In the genomic region with DNA sequence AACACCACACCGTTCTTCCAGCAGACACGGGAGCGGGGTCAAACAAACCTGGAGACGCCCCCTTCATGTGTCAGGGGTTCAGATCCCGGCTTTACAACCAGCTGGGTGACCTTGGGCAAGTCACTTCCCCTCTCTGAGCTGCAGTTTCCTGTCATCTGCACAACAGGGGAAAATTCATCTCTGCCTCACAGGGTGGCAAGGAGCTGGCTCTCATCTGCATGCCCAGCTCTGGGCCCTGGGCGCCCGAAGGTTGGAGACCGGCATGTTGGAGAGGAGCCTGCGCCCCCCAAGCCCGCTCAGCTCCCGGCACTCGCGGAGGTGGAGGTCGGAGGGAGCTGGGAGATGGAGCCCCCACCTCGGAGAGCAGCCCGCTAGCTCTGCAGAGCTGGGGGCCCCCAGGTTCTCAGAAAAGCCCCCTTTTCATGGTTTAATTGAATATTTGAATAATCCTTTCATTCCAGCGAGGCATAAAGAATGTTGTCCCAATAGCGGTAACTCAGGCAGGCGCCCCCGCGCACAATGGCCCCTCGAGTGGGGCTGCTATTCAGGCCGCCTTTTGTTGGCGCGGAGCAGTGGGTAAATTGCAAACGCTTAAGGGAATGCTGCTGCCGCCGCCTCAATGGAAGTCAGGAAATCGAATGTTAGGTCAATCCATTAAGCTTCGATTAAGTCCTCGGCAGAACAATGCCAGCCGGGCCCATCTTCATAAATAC, we compare ENCODE assay signal across 29 cellular contexts. TPM values are rescaled to one million over a fixed set of nuclear protein-coding genes. Genes with fewer than 3 reads are reported as not detected.
"Had no signal": no experiment of that assay in that cellular context is flagged by ENCODE, and none has a peak within 500 bp of the region (broad histone marks: within the 10 kb centered on the region; RNA-seq: fewer than 3 reads in every experiment).

No MANE protein-coding gene starts in this region.

- H3K27ac ChIP-seq: breast epithelium, esophagus squamous epithelium, gastroesophageal sphincter, testis, uterus had no signal

- H3K27ac Mint-ChIP-seq: activated naive CD8-positive, alpha-beta T cell treated with anti-CD3 and anti-CD28 coated beads for 36 hours; activated T-cell treated with anti-CD3 and anti-CD28 coated beads, Interleukin-2, amount 50 U/mL, for 24 hours; activated T-helper 17 cell treated with anti-CD3 and anti-CD28 coated beads, Interleukin-2, amount 50 U/mL, for 72 hours; effector memory CD8-positive, alpha-beta T cell; nephron; stimulated activated naive B cell treated with anti-CD40 and anti-IgM and Interleukin-4, amounts not matched to agents 10 μg/mL and 1 μg/mL and 100 μg/mL, for 72 hours; T-helper 2 cell treated with Interferon-gamma antibody and Interleukin-4, amounts not matched to agents 5 μg/mL and 100 μg/mL, for 36 hours had no signal

- H3K4me1 ChIP-seq: breast epithelium, gastroesophageal sphincter, testis, uterus had no signal

- H3K27me3 Mint-ChIP-seq: activated naive CD8-positive, alpha-beta T cell treated with anti-CD3 and anti-CD28 coated beads for 36 hours; activated T-cell treated with anti-CD3 and anti-CD28 coated beads, Interleukin-2, amount 50 U/mL, for 24 hours had no signal

- DNase-seq: activated naive CD8-positive, alpha-beta T cell treated with anti-CD3 and anti-CD28 coated beads for 36 hours; activated T-cell treated with anti-CD3 and anti-CD28 coated beads, Interleukin-2, amount 50 U/mL, for 24 hours; effector memory CD8-positive, alpha-beta T cell; esophagus squamous epithelium; head of caudate nucleus; islet precursor cell; left cardiac atrium; occipital lobe; stimulated activated CD4-positive, alpha-beta T cell treated with anti-CD3 and anti-CD28 coated beads, Interleukin-2, amount 100 ng/mL, for 48 hours; stimulated activated CD8-positive, alpha-beta memory T cell treated with anti-CD3 and anti-CD28 coated beads, Interleukin-4, amount 100 ng/mL, for 48 hours; stimulated activated naive B cell treated with anti-CD40 and anti-IgM and Interleukin-4, amounts not matched to agents 10 μg/mL and 1 μg/mL and 100 μg/mL, for 72 hours; testis; trophoblast cell; uterus had no signal

- FAIRE-seq: astrocyte, colon, TTC549 had no signal

- H3K27me3 ChIP-seq: testis had no signal

- H3K4me3 Mint-ChIP-seq: activated naive CD8-positive, alpha-beta T cell treated with anti-CD3 and anti-CD28 coated beads for 36 hours; activated T-cell treated with anti-CD3 and anti-CD28 coated beads, Interleukin-2, amount 50 U/mL, for 24 hours; activated T-helper 17 cell treated with anti-CD3 and anti-CD28 coated beads, Interleukin-2, amount 50 U/mL, for 72 hours; central memory CD8-positive, alpha-beta T cell; effector memory CD8-positive, alpha-beta T cell; nephron; stimulated activated naive B cell treated with anti-CD40 and anti-IgM and Interleukin-4, amounts not matched to agents 10 μg/mL and 1 μg/mL and 100 μg/mL, for 72 hours; T-helper 2 cell treated with Interferon-gamma antibody and Interleukin-4, amounts not matched to agents 5 μg/mL and 100 μg/mL, for 36 hours had no signal

- H3K9me3 ChIP-seq: breast epithelium, esophagus squamous epithelium, gastroesophageal sphincter, testis, uterus had no signal

- H3K36me3 ChIP-seq: breast epithelium, esophagus squamous epithelium, gastroesophageal sphincter, uterus had no signal

- H3K4me2 ChIP-seq: smooth muscle cell had no signal

- H3K9me3 Mint-ChIP-seq: activated naive CD8-positive, alpha-beta T cell treated with anti-CD3 and anti-CD28 coated beads for 36 hours; activated T-cell treated with anti-CD3 and anti-CD28 coated beads, Interleukin-2, amount 50 U/mL, for 24 hours; activated T-helper 17 cell treated with anti-CD3 and anti-CD28 coated beads, Interleukin-2, amount 50 U/mL, for 72 hours; central memory CD8-positive, alpha-beta T cell; nephron; T-helper 2 cell treated with Interferon-gamma antibody and Interleukin-4, amounts not matched to agents 5 μg/mL and 100 μg/mL, for 36 hours had no signal

- H3K36me3 Mint-ChIP-seq: activated naive CD8-positive, alpha-beta T cell treated with anti-CD3 and anti-CD28 coated beads for 36 hours; stimulated activated naive B cell treated with anti-CD40 and anti-IgM and Interleukin-4, amounts not matched to agents 10 μg/mL and 1 μg/mL and 100 μg/mL, for 72 hours had no signal

- H3K4me1 Mint-ChIP-seq: activated naive CD8-positive, alpha-beta T cell treated with anti-CD3 and anti-CD28 coated beads for 36 hours; activated T-helper 17 cell treated with anti-CD3 and anti-CD28 coated beads, Interleukin-2, amount 50 U/mL, for 72 hours; central memory CD8-positive, alpha-beta T cell; nephron; stimulated activated naive B cell treated with anti-CD40 and anti-IgM and Interleukin-4, amounts not matched to agents 10 μg/mL and 1 μg/mL and 100 μg/mL, for 72 hours had no signal

- H3K4me3 ChIP-seq: breast epithelium, esophagus squamous epithelium, gastroesophageal sphincter, smooth muscle cell, uterus had no signal

- ATAC-seq: activated T-helper 17 cell treated with anti-CD3 and anti-CD28 coated beads, Interleukin-2, amount 50 U/mL, for 72 hours; effector memory CD8-positive, alpha-beta T cell; gastroesophageal sphincter; left cardiac atrium; sciatic nerve; stimulated activated naive B cell treated with anti-CD40 and anti-IgM and Interleukin-4, amounts not matched to agents 10 μg/mL and 1 μg/mL and 100 μg/mL, for 72 hours had no signal

RNA-seq across cellular contexts. Expression of a gene that starts 20.3 kb away (rescaled TPM):
- total RNA-seq: activated naive CD8-positive, alpha-beta T cell treated with anti-CD3 and anti-CD28 coated beads for 36 hours; activated T-helper 17 cell treated with anti-CD3 and anti-CD28 coated beads, Interleukin-2, amount 50 U/mL, for 72 hours; astrocyte; breast epithelium; dermis microvascular lymphatic vessel endothelial cell; esophagus squamous epithelium; gastroesophageal sphincter; left cardiac atrium; liver; mononuclear cell; myocyte; sciatic nerve; smooth muscle cell had no signal
- polyA plus RNA-seq: liver, smooth muscle cell had no signal

RNA-seq across cellular contexts. Expression of a gene that starts 36.7 kb away (rescaled TPM):
- total RNA-seq: activated naive CD8-positive, alpha-beta T cell treated with anti-CD3 and anti-CD28 coated beads for 36 hours; activated T-helper 17 cell treated with anti-CD3 and anti-CD28 coated beads, Interleukin-2, amount 50 U/mL, for 72 hours; astrocyte; dermis microvascular lymphatic vessel endothelial cell; gastroesophageal sphincter; left cardiac atrium; liver; myocyte; occipital lobe; sciatic nerve; smooth muscle cell had no signal
- polyA plus RNA-seq: liver, smooth muscle cell had no signal
